9 cellular contexts compared by ENCODE assay signal in the genomic region with DNA sequence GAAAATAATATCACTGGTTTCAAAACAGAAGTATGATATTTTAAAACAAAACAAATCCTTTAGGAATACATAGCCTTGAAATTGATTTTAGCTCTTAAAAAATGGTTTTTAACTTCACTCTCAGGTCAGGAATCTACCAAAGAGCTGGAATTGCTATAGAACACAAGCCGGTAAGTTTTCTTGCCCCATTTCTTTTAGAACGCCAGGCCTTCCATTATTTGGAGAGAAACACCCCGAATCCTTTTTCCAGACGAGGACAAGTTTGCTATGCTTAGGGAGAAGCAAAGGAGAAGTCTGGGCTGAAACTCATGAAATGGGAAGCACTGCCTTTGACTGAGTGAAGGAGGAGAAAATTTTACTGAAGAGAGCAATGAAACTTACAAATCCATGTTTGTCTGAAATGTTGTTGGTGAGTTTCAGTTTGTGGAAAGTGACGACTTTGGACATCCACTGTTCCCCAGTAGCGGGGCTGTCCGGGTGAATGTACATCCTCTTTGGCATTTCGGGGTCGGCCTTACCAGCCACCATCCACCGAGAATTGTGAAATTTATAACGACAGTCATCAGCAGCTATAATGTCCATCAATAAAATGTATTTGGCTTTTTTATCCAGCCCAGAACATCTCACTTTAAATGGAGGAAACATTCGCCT. TPM values are rescaled to one million over a fixed set of nuclear protein-coding genes. Genes with fewer than 3 reads are reported as not detected.
DNase-seq lines count a peak whose midpoint lies in the region; TF ChIP-seq lines count a peak whose summit lies in the region.
"Had no signal": no experiment of that assay in that cellular context is flagged by ENCODE, and none has a peak within 500 bp of the region (broad histone marks: within the 10 kb centered on the region; RNA-seq: fewer than 3 reads in every experiment).

No MANE protein-coding gene starts in this region.

- H3K27ac ChIP-seq in GM23248: peak overlapping the region; percentile 97
- H3K27ac ChIP-seq in skeletal muscle tissue (ENCODE audit: low read depth, low read length): no peak overlapping the region
- H3K27ac ChIP-seq in WERI-Rb-1: no peak overlapping the region
- H3K27ac ChIP-seq: KMS-11 had no signal

- intact Hi-C loops in activated naive CD4-positive, alpha-beta T cell treated with anti-CD3 and anti-CD28 coated beads for 36 hours (cut with micrococcal nuclease): loop anchor here (5.0 to 10.0 kb wide), 2 partner anchors 278 to 1206 kb away; a partner anchor contains a TSS

- peaks cover 86% of the 10 kb centered on the region for H3K27me3 Mint-ChIP-seq in activated naive CD4-positive, alpha-beta T cell treated with anti-CD3 and anti-CD28 coated beads for 36 hours (ENCODE audit: low read depth)

- peaks cover 3% of the 10 kb centered on the region for H3K9me3 Mint-ChIP-seq in activated naive CD4-positive, alpha-beta T cell treated with anti-CD3 and anti-CD28 coated beads for 36 hours

- H3K4me3 Mint-ChIP-seq in activated naive CD4-positive, alpha-beta T cell treated with anti-CD3 and anti-CD28 coated beads for 36 hours: no peak overlapping the region

- CTCF ChIA-PET in activated naive CD4-positive, alpha-beta T cell treated with anti-CD3 and anti-CD28 coated beads for 36 hours (lab: Charles Lee): no interaction called here

- H3K9me3 ChIP-seq in GM23248 (ENCODE audit: low read depth): no peaks in the 10 kb centered on the region
- H3K9me3 ChIP-seq in skeletal muscle tissue (ENCODE audit: control insufficient read depth in 3 of 3, low read length in 3 of 3): no peaks in the 10 kb centered on the region
- H3K9me3 ChIP-seq in WERI-Rb-1 (ENCODE audit: severe bottlenecking): peaks cover 3% of the 10 kb centered on the region

- H3K4me2 ChIP-seq in GM23248 (ENCODE audit: unreplicated experiment): peak overlapping the region; percentile 99
- H3K4me2 ChIP-seq: KMS-11 had no signal

- 2 to 3% methylated on average over 12 of the region's 12 CpGs for WGBS in GM23248 (ENCODE audit: low coverage in 1 of 2, low lambda C conversion rate in 2 of 2, missing lambda C conversion rate in 2 of 2), 2 experiments

- H3K9me2 ChIP-seq in GM23248 (ENCODE audit: insufficient read depth): no peaks in the 10 kb centered on the region

- H3K4me3 ChIP-seq in GM23248 (peak overlapping the region; percentile 98), astrocyte of the spinal cord (ENCODE audit: low read depth, low read length) (peak overlapping the region; percentile 93), kidney epithelial cell (ENCODE audit: low read depth, low read length) (peak overlapping the region; percentile 69), skeletal muscle tissue (ENCODE audit: low read length in 3 of 3) (peak overlapping the region; percentile 30 to 95 (median 91)), WERI-Rb-1 (ENCODE audit: low read depth, low read length) (no peak overlapping the region)

- TF ChIP-seq CTCF in astrocyte of the spinal cord (IDR thresholded peaks at IDR 0.05; ENCODE audit: low read depth, low read length): no peak
- no peak for TF ChIP-seq CTCF in kidney epithelial cell (IDR thresholded peaks at IDR 0.05; ENCODE audit: insufficient read depth, low read length, poor library complexity, severe bottlenecking)
- TF ChIP-seq CTCF in WERI-Rb-1 (IDR thresholded peaks at IDR 0.05; ENCODE audit: low read depth, low read length): no peak

- H3K4me1 ChIP-seq in GM23248 (ENCODE audit: insufficient read depth): peaks cover 38% of the 10 kb centered on the region
- peaks cover 12 to 27% (median 14%) of the 10 kb centered on the region in 3 donors for H3K4me1 ChIP-seq in skeletal muscle tissue (ENCODE audit: control insufficient read depth in 3 of 3, insufficient read depth in 3 of 3, low read length in 3 of 3)

- H3K9ac ChIP-seq in GM23248 (peak overlapping the region; percentile 98), skeletal muscle tissue (ENCODE audit: low read depth in 1 of 3, low read length in 3 of 3) (peak overlapping the region in 2 of 3 donors; percentile 41 to 47)
- H3K9ac ChIP-seq: KMS-11 had no signal

- H4K20me1 ChIP-seq in GM23248 (ENCODE audit: insufficient read depth): no peaks in the 10 kb centered on the region

- H3F3A ChIP-seq in GM23248 (ENCODE audit: insufficient read depth): peaks cover 64% of the 10 kb centered on the region

- peak overlapping the region; percentile 28 for H2AFZ ChIP-seq in GM23248

- H3K36me3 ChIP-seq in GM23248 (ENCODE audit: low read depth) (peaks cover 29% of the 10 kb centered on the region), kidney epithelial cell (ENCODE audit: control insufficient read depth, insufficient read depth, low read length) (no peaks in the 10 kb centered on the region), skeletal muscle tissue (ENCODE audit: control insufficient read depth in 3 of 3, insufficient read depth in 3 of 3, low read length in 3 of 3) (peaks cover 8 to 27% (median 13%) of the 10 kb centered on the region in 3 donors), WERI-Rb-1 (no peaks in the 10 kb centered on the region)

- peaks cover 31% of the 10 kb centered on the region for H3K4me1 Mint-ChIP-seq in activated naive CD4-positive, alpha-beta T cell treated with anti-CD3 and anti-CD28 coated beads for 36 hours (ENCODE audit: low read depth)

- H3K36me3 Mint-ChIP-seq in activated naive CD4-positive, alpha-beta T cell treated with anti-CD3 and anti-CD28 coated beads for 36 hours (ENCODE audit: low read depth): peaks cover 2% of the 10 kb centered on the region

- H3K79me2 ChIP-seq in GM23248 (ENCODE audit: insufficient read depth): peaks cover 82% of the 10 kb centered on the region

- H3K27me3 ChIP-seq in GM23248 (replicated peaks; ENCODE audit: insufficient read depth) (no peaks in the 10 kb centered on the region), kidney epithelial cell (ENCODE audit: control insufficient read depth, insufficient read depth, low read length) (no peaks in the 10 kb centered on the region), skeletal muscle tissue (ENCODE audit: control insufficient read depth in 3 of 3, insufficient read depth in 3 of 3, low read length in 3 of 3) (peaks cover 0 to 4% (median 2%) of the 10 kb centered on the region in 3 donors), WERI-Rb-1 (ENCODE audit: insufficient read depth, low read depth, severe bottlenecking) (peaks cover 41% of the 10 kb centered on the region)

- H3K27ac Mint-ChIP-seq in activated naive CD4-positive, alpha-beta T cell treated with anti-CD3 and anti-CD28 coated beads for 36 hours: no peak overlapping the region

- in situ Hi-C loops in GM23248 (cut with MboI): loop anchor here (25.0 kb wide), 1 partner anchor 682 kb away; no protein-coding TSS in a partner anchor
- in situ Hi-C loops in astrocyte of the spinal cord (cut with HindIII; ENCODE audit: low sequenced_read_pairs): no loop called here

- DNase-seq in GM23248: peak; percentile 58
- peak; percentile 43 for DNase-seq in astrocyte of the spinal cord (ENCODE audit: low read depth, low spot score)
- no peak for DNase-seq in kidney epithelial cell (ENCODE audit: low read depth)
- no peak for DNase-seq in NCI-H1694 treated with DMSO at 0.1 percent for 48 hours (lab: John Stamatoyannopoulos, UW)
- DNase-seq in activated naive CD4-positive, alpha-beta T cell treated with anti-CD3 and anti-CD28 coated beads for 36 hours: no peak
- no peak for DNase-seq in WERI-Rb-1
- no peak for DNase-seq in NCI-H146 (lab: John Stamatoyannopoulos, UW)

RNA-seq across cellular contexts. Expression of a gene that starts 3.4 kb away (rescaled TPM):
- 25.1 and 34.0 TPM in 2 replicates for total RNA-seq in GM23248 (2014; rRNA removed; shearing (Covaris generic))
- 29.2 TPM in 2 replicates for polyA plus RNA-seq in GM23248 (2016; fragmentation: Nextera tagmentation; extraction: Ambion mirVana)
- total RNA-seq in kidney epithelial cell (12.2 and 12.7 TPM in 2 replicates), skeletal muscle tissue (16.7 TPM)
- not detected for total RNA-seq in activated naive CD4-positive, alpha-beta T cell treated with anti-CD3 and anti-CD28 coated beads for 36 hours

Comparison
In these comparisons a context has a peak if more than half of its experiments do, and no peak if none do; other contexts are left out.
1. DNase-seq: peak in GM23248 (single experiment) and astrocyte of the spinal cord (single experiment); none in kidney epithelial cell (single experiment), NCI-H1694 treated with DMSO at 0.1 percent for 48 hours (single experiment), activated naive CD4-positive, alpha-beta T cell treated with anti-CD3 and anti-CD28 coated beads for 36 hours (single experiment), WERI-Rb-1 (single experiment) and NCI-H146 (single experiment).
2. RNA of a gene that starts 3.4 kb away (total RNA-seq): 25.1 to 34.0 TPM in GM23248, 16.7 TPM in skeletal muscle tissue (single experiment) and 12.2 to 12.7 TPM in kidney epithelial cell; not detected in activated naive CD4-positive, alpha-beta T cell treated with anti-CD3 and anti-CD28 coated beads for 36 hours; every median in the first group is over 10 times any median in the second.